9 cellular contexts compared by ENCODE assay signal in the genomic region with DNA sequence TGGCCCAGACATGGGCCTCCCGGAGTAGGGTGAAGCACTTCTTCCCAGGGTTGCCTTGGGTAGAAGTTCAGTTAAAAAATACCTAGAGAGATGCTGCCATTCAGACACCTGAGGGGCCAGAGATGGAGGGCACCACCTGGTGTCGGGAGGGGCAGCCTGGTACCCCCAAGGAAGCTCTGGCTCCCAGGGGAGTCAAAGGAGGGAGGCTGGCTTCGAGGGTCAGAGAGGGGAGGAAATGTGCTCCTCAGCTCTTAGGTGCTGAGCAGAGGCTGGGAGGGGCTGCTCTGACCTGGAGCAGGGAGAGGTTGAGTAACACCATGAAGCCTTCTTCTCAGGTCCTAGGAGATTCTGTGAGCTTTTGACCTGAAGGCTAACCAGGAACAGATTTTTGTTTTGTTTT. TPM values are rescaled to one million over a fixed set of nuclear protein-coding genes. Genes with fewer than 3 reads are reported as not detected.
DNase-seq lines count a peak whose midpoint lies in the region; ATAC-seq and TF ChIP-seq lines count a peak whose summit lies in the region.
"Had no signal": no experiment of that assay in that cellular context is flagged by ENCODE, and none has a peak within 500 bp of the region (broad histone marks: within the 10 kb centered on the region; RNA-seq: fewer than 3 reads in every experiment).

No MANE protein-coding gene starts in this region.

- H3K4me1 ChIP-seq in lower lobe of right lung (peaks cover 32% of the 10 kb centered on the region), tibial nerve (peaks cover 0 to 64% (median 16%) of the 10 kb centered on the region in 4 donors)

- TF ChIP-seq EP300 in tibial nerve (IDR thresholded peaks at IDR 0.05), result no peak

- no peak for TF ChIP-seq CTCF in lower lobe of right lung (IDR thresholded peaks at IDR 0.05)
- TF ChIP-seq CTCF in tibial nerve (IDR thresholded peaks at IDR 0.05), result no peak

- no peaks in the 10 kb centered on the region for H3K9me3 ChIP-seq in lower lobe of right lung
- no peaks in the 10 kb centered on the region for H3K9me3 ChIP-seq in tibial nerve

- intact Hi-C loops in lower lobe of right lung (cut with DNase I), result no loop called here

- H3K4me3 Mint-ChIP-seq in activated T-cell treated with anti-CD3 and anti-CD28 coated beads, Interleukin-2, amount 50 U/mL, for 72 hours, result peak overlapping the region; percentile 90 to 98
- H3K4me3 Mint-ChIP-seq in activated naive CD8-positive, alpha-beta T cell treated with anti-CD3 and anti-CD28 coated beads, Interleukin-2, amount 10 ng/mL, durations not matched to agents 7 days and 5 days, result peak overlapping the region; percentile 100

- peaks cover 8 to 17% of the 10 kb centered on the region in 2 donors for H3K36me3 Mint-ChIP-seq in activated T-cell treated with anti-CD3 and anti-CD28 coated beads, Interleukin-2, amount 50 U/mL, for 72 hours (ENCODE audit: insufficient read depth in 2 of 2)
- H3K36me3 Mint-ChIP-seq in activated naive CD8-positive, alpha-beta T cell treated with anti-CD3 and anti-CD28 coated beads, Interleukin-2, amount 10 ng/mL, durations not matched to agents 7 days and 5 days, result peaks cover 12% of the 10 kb centered on the region

- peaks cover 74% of the 10 kb centered on the region for H3K4me1 Mint-ChIP-seq in activated T-cell treated with anti-CD3 and anti-CD28 coated beads, Interleukin-2, amount 50 U/mL, for 72 hours (ENCODE audit: low read depth)
- peaks cover 49% of the 10 kb centered on the region for H3K4me1 Mint-ChIP-seq in activated naive CD8-positive, alpha-beta T cell treated with anti-CD3 and anti-CD28 coated beads, Interleukin-2, amount 10 ng/mL, durations not matched to agents 7 days and 5 days

- no peak for TF ChIP-seq POLR2A in tibial nerve (IDR thresholded peaks at IDR 0.05)

- H3K36me3 ChIP-seq in lower lobe of right lung (no peaks in the 10 kb centered on the region), tibial nerve (no peaks in the 10 kb centered on the region)

- H3K27ac ChIP-seq in lower lobe of right lung (peak overlapping the region; percentile 75), tibial nerve (peak overlapping the region; percentile 63 to 91 (median 84))

- POLR2A ChIA-PET in activated naive CD8-positive, alpha-beta T cell treated with anti-CD3 and anti-CD28 coated beads, Interleukin-2, amount 10 ng/mL, durations not matched to agents 7 days and 5 days (lab: Charles Lee), result interaction anchor here (1.5 to 3.9 kb wide), 3 partner anchors 12 to 111 kb away, joined by 4 to 43 read pairs (median 23); a partner anchor contains a TSS

- DNase-seq in activated T-cell treated with anti-CD3 and anti-CD28 coated beads, Interleukin-2, amount 50 U/mL, for 72 hours, result no peak
- DNase-seq in activated T-cell treated with anti-CD3 and anti-CD28 coated beads, Interleukin-2, amount 50 U/mL, for 48 hours, result no peak
- no peak for DNase-seq in activated naive CD8-positive, alpha-beta T cell treated with anti-CD3 and anti-CD28 coated beads, Interleukin-2, amount 10 ng/mL, durations not matched to agents 7 days and 5 days
- DNase-seq in lower lobe of right lung (no peak), tibial nerve (ENCODE audit: low spot score in 2 of 2) (no peak), GDM1 (lab: John Stamatoyannopoulos, UW) (no peak), NCI-H82 treated with DMSO at 0.1 percent for 48 hours (lab: John Stamatoyannopoulos, UW; ENCODE audit: unreplicated experiment) (no peak)
- DNase-seq: HCEC 1CT had no signal

- WGBS in tibial nerve, 2 donors, result 29 to 37% methylated on average over 3 of the region's 3 CpGs

- H3K27ac Mint-ChIP-seq in activated T-cell treated with anti-CD3 and anti-CD28 coated beads, Interleukin-2, amount 50 U/mL, for 72 hours, result peak overlapping the region; percentile 64
- H3K27ac Mint-ChIP-seq in activated naive CD8-positive, alpha-beta T cell treated with anti-CD3 and anti-CD28 coated beads, Interleukin-2, amount 10 ng/mL, durations not matched to agents 7 days and 5 days, result peak overlapping the region; percentile 60

- ATAC-seq in activated T-cell treated with anti-CD3 and anti-CD28 coated beads, Interleukin-2, amount 50 U/mL, for 72 hours (replicated peaks in 1 of 2), result no peak
- ATAC-seq in activated naive CD8-positive, alpha-beta T cell treated with anti-CD3 and anti-CD28 coated beads, Interleukin-2, amount 10 ng/mL, durations not matched to agents 7 days and 5 days (ENCODE audit: low read depth), result no peak
- ATAC-seq in lower lobe of right lung (no peak), HG03159 (IDR thresholded peaks at IDR 0.05; ENCODE audit: unreplicated experiment) (no peak)

- H3K27me3 Mint-ChIP-seq in activated T-cell treated with anti-CD3 and anti-CD28 coated beads, Interleukin-2, amount 50 U/mL, for 72 hours (ENCODE audit: low read depth), result no peaks in the 10 kb centered on the region
- H3K27me3 Mint-ChIP-seq in activated naive CD8-positive, alpha-beta T cell treated with anti-CD3 and anti-CD28 coated beads, Interleukin-2, amount 10 ng/mL, durations not matched to agents 7 days and 5 days, result no peaks in the 10 kb centered on the region

- no peaks in the 10 kb centered on the region for H3K27me3 ChIP-seq in lower lobe of right lung (ENCODE audit: low read depth)
- H3K27me3 ChIP-seq in tibial nerve, result no peaks in the 10 kb centered on the region

- no peaks in the 10 kb centered on the region for H3K9me3 Mint-ChIP-seq in activated T-cell treated with anti-CD3 and anti-CD28 coated beads, Interleukin-2, amount 50 U/mL, for 72 hours
- no peaks in the 10 kb centered on the region for H3K9me3 Mint-ChIP-seq in activated naive CD8-positive, alpha-beta T cell treated with anti-CD3 and anti-CD28 coated beads, Interleukin-2, amount 10 ng/mL, durations not matched to agents 7 days and 5 days

- H3K4me3 ChIP-seq in lower lobe of right lung, result peak overlapping the region; percentile 95
- H3K4me3 ChIP-seq in tibial nerve, result peak overlapping the region in 1 of 4 donors; percentile 75

RNA-seq across cellular contexts. Expression of a gene that starts 1.1 kb away (rescaled TPM):
- total RNA-seq in activated T-cell treated with anti-CD3 and anti-CD28 coated beads, Interleukin-2, amount 50 U/mL, for 72 hours, result 10 to 100 TPM; 17.3 to 18.9 TPM
- total RNA-seq in activated naive CD8-positive, alpha-beta T cell treated with anti-CD3 and anti-CD28 coated beads, Interleukin-2, amount 10 ng/mL, durations not matched to agents 7 days and 5 days, result 10 to 100 TPM; 13.4 to 13.5 TPM
- total RNA-seq in lower lobe of right lung (6.8 TPM), tibial nerve (10 to 100 TPM; 10.9 to 23.1 (median 12.6) TPM)

RNA-seq across cellular contexts. Expression of a gene that starts 1.4 kb away (rescaled TPM):
- 10 to 100 TPM; 22.4 to 31.8 TPM for total RNA-seq in activated T-cell treated with anti-CD3 and anti-CD28 coated beads, Interleukin-2, amount 50 U/mL, for 72 hours
- total RNA-seq in activated naive CD8-positive, alpha-beta T cell treated with anti-CD3 and anti-CD28 coated beads, Interleukin-2, amount 10 ng/mL, durations not matched to agents 7 days and 5 days, result 1 to 10 TPM; 7.1 to 8.6 TPM
- total RNA-seq in lower lobe of right lung, result 10.4 TPM
- 10 to 100 TPM in 1 of 4 donors, 1 to 10 TPM in 3; 6.6 to 20.4 (median 8.7) TPM for total RNA-seq in tibial nerve

RNA-seq across cellular contexts. Expression of a gene that starts 50.4 kb away (rescaled TPM):
- 10 to 100 TPM; 45.6 to 47.9 TPM for total RNA-seq in activated T-cell treated with anti-CD3 and anti-CD28 coated beads, Interleukin-2, amount 50 U/mL, for 72 hours
- total RNA-seq in activated naive CD8-positive, alpha-beta T cell treated with anti-CD3 and anti-CD28 coated beads, Interleukin-2, amount 10 ng/mL, durations not matched to agents 7 days and 5 days, result 10 to 100 TPM; 36.7 to 44.3 TPM
- total RNA-seq in lower lobe of right lung (32.6 TPM), tibial nerve (10 to 100 TPM; 24.9 to 43.5 (median 32.0) TPM)
